Comparison of ENCODE assay signal across 20 cellular contexts in the genomic region with DNA sequence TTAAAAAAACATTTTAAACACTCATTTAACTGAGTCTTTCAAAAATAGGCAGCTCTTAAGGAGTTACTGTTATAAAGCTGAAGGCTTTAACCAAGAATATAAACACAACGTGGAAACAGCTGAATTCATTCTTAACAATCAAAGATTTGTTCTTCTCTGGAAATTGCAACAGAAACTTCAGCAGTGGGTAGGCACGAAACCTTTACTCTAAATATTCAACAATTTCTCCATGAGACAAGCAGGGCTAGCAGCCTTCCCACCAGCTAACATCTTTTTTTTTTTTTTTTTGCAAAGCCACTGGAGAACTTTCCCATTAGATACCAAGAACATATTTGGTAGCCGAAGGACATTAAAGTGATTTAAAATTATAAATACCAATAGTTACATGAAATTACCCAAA.
DNase-seq lines count a peak whose midpoint lies in the region; FAIRE-seq and TF ChIP-seq lines count a peak whose summit lies in the region.
"Had no signal": no experiment of that assay in that cellular context is flagged by ENCODE, and none has a peak within 500 bp of the region (broad histone marks: within the 10 kb centered on the region; RNA-seq: fewer than 3 reads in every experiment).

No MANE protein-coding gene starts in this region.

- H2AFZ ChIP-seq in mammary epithelial cell (ENCODE audit: low read depth, low read length): no peak overlapping the region
- H2AFZ ChIP-seq in trophoblast cell (ENCODE audit: insufficient read depth, low read length, poor library complexity): no peak overlapping the region
- H2AFZ ChIP-seq: GM23338 had no signal

- dilution Hi-C loops in mammary epithelial cell (cut with HindIII; ENCODE audit: low sequenced_read_pairs): no loop called here

- CTCF ChIA-PET in mammary epithelial cell (lab: Charles Lee; ENCODE audit: low non-redundant PET): no interaction called here

- peaks cover 6% of the 10 kb centered on the region for H3K79me1 ChIP-seq in trophoblast cell (ENCODE audit: low read length)

- TF ChIP-seq EP300 in ovary (IDR thresholded peaks at IDR 0.05): no peak

- FAIRE-seq in frontal cortex (lab: Jason Lieb, UNC): peak; percentile 62
- FAIRE-seq: HTR-8/SVneo had no signal

- H3K27ac ChIP-seq in breast epithelium (peak overlapping the region; percentile 52 to 80), mammary epithelial cell (ENCODE audit: insufficient read depth, low read depth, low read length) (no peak overlapping the region), trophoblast cell (ENCODE audit: low read depth, low read length) (no peak overlapping the region), vagina (peak overlapping the region; percentile 57), ovary (peak overlapping the region in 1 of 2 donors; percentile 75)
- H3K27ac ChIP-seq: 22Rv1, brain microvascular endothelial cell had no signal

- no peak overlapping the region for H3K18ac ChIP-seq in trophoblast cell (ENCODE audit: low read length)

- H3K4me3 ChIP-seq in breast epithelium (no peak overlapping the region), mammary epithelial cell (replicated peaks in 1 of 3; ENCODE audit: insufficient read depth in 1 of 3, low read depth in 2 of 3, low read length in 3 of 3) (no peak overlapping the region), trophoblast cell (ENCODE audit: low read depth, low read length) (no peak overlapping the region), vagina (no peak overlapping the region), ovary (no peak overlapping the region)
- H3K4me3 ChIP-seq: GM23338 had no signal

- 58% methylated on average over 3 of the region's 3 CpGs for WGBS in mammary epithelial cell (ENCODE audit: low coverage, missing lambda C conversion rate)
- no CpG with 5 or more reads among the region's 3 CpGs for WGBS in trophoblast cell (ENCODE audit: extremely low coverage, insufficient coverage, insufficient read length)
- 8 to 13% (median 10%) methylated on average over 3 of the region's 3 CpGs for WGBS in ovary, 3 donors

- H4K12ac ChIP-seq in trophoblast cell (ENCODE audit: low read depth, low read length): no peak overlapping the region

- H3K79me2 ChIP-seq in mammary epithelial cell (ENCODE audit: insufficient read depth, low read length) (peaks cover 27% of the 10 kb centered on the region), trophoblast cell (ENCODE audit: control insufficient read depth, insufficient read depth, low read length, poor library complexity) (no peaks in the 10 kb centered on the region)

- no peak overlapping the region for H2BK120ac ChIP-seq in trophoblast cell (ENCODE audit: insufficient read depth, low read length, poor library complexity)

- DNase-seq in breast epithelium (ENCODE audit: low spot score in 2 of 2) (no peak), mammary epithelial cell (no peak), frontal cortex (ENCODE audit: low spot score in 2 of 2) (no peak), trophoblast cell (peak; percentile 13 to 47), vagina (ENCODE audit: extremely low spot score in 2 of 2) (no peak), ovary (no peak), NCI-H1092 treated with DMSO at 0.1 percent for 48 hours (lab: John Stamatoyannopoulos, UW) (no peak), kidney glomerular epithelial cell (lab: John Stamatoyannopoulos, UW) (no peak)
- DNase-seq: activated CD8-positive, alpha-beta memory T cell treated with anti-CD3 and anti-CD28 coated beads, Interleukin-2, amount 50 U/mL, for 4 hours; brain microvascular endothelial cell; DND-41; effector memory CD4-positive, alpha-beta T cell; MM.1S; NCI-H2171; retina; stimulated activated CD8-positive, alpha-beta memory T cell treated with anti-CD3 and anti-CD28 coated beads, Interleukin-4, amount 100 ng/mL, for 48 hours; T-helper 17 cell had no signal

- H3K4me1 ChIP-seq in breast epithelium: no peaks in the 10 kb centered on the region
- H3K4me1 ChIP-seq in mammary epithelial cell (ENCODE audit: insufficient read depth, low read length): peaks cover 12% of the 10 kb centered on the region
- H3K4me1 ChIP-seq in trophoblast cell (ENCODE audit: control insufficient read depth in 1 of 2, insufficient read depth in 2 of 2, low read length in 2 of 2): peaks cover 3 to 9% of the 10 kb centered on the region in 2 experiments
- H3K4me1 ChIP-seq in vagina: peaks cover 60% of the 10 kb centered on the region
- H3K4me1 ChIP-seq in ovary (ENCODE audit: insufficient read depth): peaks cover 15% of the 10 kb centered on the region

- H2BK12ac ChIP-seq in trophoblast cell (ENCODE audit: low read length): no peak overlapping the region

- no peak overlapping the region for H2BK5ac ChIP-seq in trophoblast cell (ENCODE audit: low read depth, low read length, poor library complexity)

- H3K4me2 ChIP-seq in mammary epithelial cell (ENCODE audit: insufficient read depth, low read depth, low read length) (no peak overlapping the region), trophoblast cell (ENCODE audit: low read length) (no peak overlapping the region)
- H3K4me2 ChIP-seq: GM23338 had no signal

- no peak overlapping the region for H2AK5ac ChIP-seq in trophoblast cell (ENCODE audit: low read length)

- intact Hi-C loops in breast epithelium (cut with DNase I; ENCODE audit: low total_unique reads) (no loop called here), mammary epithelial cell (cut with micrococcal nuclease) (no loop called here), vagina (cut with DNase I) (no loop called here), ovary (cut with DNase I) (no loop called here)

- TF ChIP-seq POLR2A in breast epithelium (IDR thresholded peaks at IDR 0.05): no peak
- no peak for TF ChIP-seq POLR2A in vagina (IDR thresholded peaks at IDR 0.05)
- TF ChIP-seq POLR2A in ovary (IDR thresholded peaks at IDR 0.05): no peak

- no peak overlapping the region for H3K14ac ChIP-seq in trophoblast cell (ENCODE audit: low read length)

- no peak overlapping the region for H4K8ac ChIP-seq in trophoblast cell (ENCODE audit: low read depth, low read length)

- no peaks in the 10 kb centered on the region for H4K20me1 ChIP-seq in mammary epithelial cell (ENCODE audit: insufficient read depth, low read length)

- H3K9me3 ChIP-seq in breast epithelium (no peaks in the 10 kb centered on the region), mammary epithelial cell (replicated peaks; ENCODE audit: insufficient read depth, low read length) (no peaks in the 10 kb centered on the region), trophoblast cell (ENCODE audit: insufficient read depth, low read depth, low read length) (no peaks in the 10 kb centered on the region), vagina (no peaks in the 10 kb centered on the region), ovary (no peaks in the 10 kb centered on the region)

- H3K27me3 ChIP-seq in breast epithelium (no peaks in the 10 kb centered on the region), mammary epithelial cell (ENCODE audit: insufficient read depth, low read length) (no peaks in the 10 kb centered on the region), trophoblast cell (ENCODE audit: insufficient read depth, low read length) (no peaks in the 10 kb centered on the region), vagina (no peaks in the 10 kb centered on the region), ovary (no peaks in the 10 kb centered on the region)
- H3K27me3 ChIP-seq: brain microvascular endothelial cell had no signal

- H3K9ac ChIP-seq in mammary epithelial cell (ENCODE audit: insufficient read depth, low read length): no peak overlapping the region
- H3K9ac ChIP-seq in trophoblast cell (ENCODE audit: low read length): no peak overlapping the region

- H3K23ac ChIP-seq in trophoblast cell (ENCODE audit: low read length): no peak overlapping the region

- in situ Hi-C loops in mammary epithelial cell (cut with MboI; ENCODE audit: low sequenced_read_pairs in 2 of 2): no loop called here

- BruUV-seq in mammary epithelial cell (replicated peaks; lab: Mats Ljungman, UMichigan): no TSS peak

- H3K36me3 ChIP-seq in breast epithelium (no peaks in the 10 kb centered on the region), mammary epithelial cell (ENCODE audit: insufficient read depth, low read length) (no peaks in the 10 kb centered on the region), trophoblast cell (ENCODE audit: control insufficient read depth in 1 of 2, insufficient read depth in 2 of 2, low read length in 2 of 2) (no peaks in the 10 kb centered on the region), vagina (no peaks in the 10 kb centered on the region), ovary (no peaks in the 10 kb centered on the region)
- H3K36me3 ChIP-seq: brain microvascular endothelial cell had no signal

- TF ChIP-seq CTCF in breast epithelium (IDR thresholded peaks at IDR 0.05) (no peak), mammary epithelial cell (conservative IDR thresholded peaks at IDR 0.05 in 1 of 2, IDR thresholded peaks at IDR 0.05 in 1 of 2; ENCODE audit: extremely low read depth in 1 of 2, insufficient read depth in 1 of 2, low read depth in 1 of 2, low read length in 2 of 2) (no peak), vagina (IDR thresholded peaks at IDR 0.05) (no peak), ovary (IDR thresholded peaks at IDR 0.05) (no peak)

- no peak overlapping the region for H3K4ac ChIP-seq in trophoblast cell (ENCODE audit: low read depth, low read length)

- H4K91ac ChIP-seq in trophoblast cell (ENCODE audit: low read depth, low read length): no peak overlapping the region

Comparison
In these comparisons a context has a peak if more than half of its experiments do, and no peak if none do; other contexts are left out.
1. H3K27ac ChIP-seq: peak in breast epithelium (2 of 2) and vagina (single experiment); none in mammary epithelial cell (single experiment) and trophoblast cell (single experiment).
2. DNase-seq: peak in trophoblast cell (2 of 2); none in breast epithelium (0 of 2), mammary epithelial cell (single experiment), frontal cortex (0 of 2), vagina (0 of 2), ovary (0 of 5), NCI-H1092 treated with DMSO at 0.1 percent for 48 hours (single experiment) and kidney glomerular epithelial cell (single experiment).